ENCODE assay signal across 8 cellular contexts in genomic region chr21:35528109-35529042, GRCh38.
DNase-seq lines count a peak whose midpoint lies in the region; ATAC-seq and TF ChIP-seq lines count a peak whose summit lies in the region.

No MANE protein-coding gene starts in this region.

- H3K9me2 ChIP-seq in MM.1S (replicated peaks; ENCODE audit: insufficient read depth, low read length), result no peaks in the 10 kb centered on the region

- peak overlapping the region; percentile 90 for H3K4me2 ChIP-seq in MM.1S (ENCODE audit: low read depth, low read length)

- H3K36me3 ChIP-seq in MM.1S (replicated peaks; ENCODE audit: insufficient read depth, low read length), result no peaks in the 10 kb centered on the region

- H3K79me2 ChIP-seq in MM.1S (ENCODE audit: low read length), result no peaks in the 10 kb centered on the region

- intact Hi-C loops in cardiac septum (cut with DNase I), result no loop called here

- H3K27ac ChIP-seq in MM.1S (ENCODE audit: low read length), result no peak overlapping the region

- peaks cover 12% of the 10 kb centered on the region; the same call in 1 of the 2 replicates for H3K4me1 ChIP-seq in MM.1S (ENCODE audit: low read length)

- no peak for TF ChIP-seq CTCF in MM.1S (IDR thresholded peaks at IDR 0.05; ENCODE audit: low read length)

- no peaks in the 10 kb centered on the region for H3K9me3 ChIP-seq in MM.1S (replicated peaks; ENCODE audit: insufficient read depth, low read length)

- ATAC-seq in GM18907 (IDR thresholded peaks at IDR 0.05; ENCODE audit: unreplicated experiment), result peak; percentile 43
- no peak for ATAC-seq in HG02938 (IDR thresholded peaks at IDR 0.05; ENCODE audit: unreplicated experiment)
- ATAC-seq in GM21717 (IDR thresholded peaks at IDR 0.05; ENCODE audit: unreplicated experiment), result no peak

- peak overlapping the region; percentile 62 for H3K4me3 ChIP-seq in MM.1S (ENCODE audit: low read length)

- H3K9ac ChIP-seq in MM.1S (ENCODE audit: low read length), result peak overlapping the region; percentile 26; the same call in 1 of the 2 replicates

- H3F3A ChIP-seq in MM.1S (ENCODE audit: insufficient read depth, low read length), result no peaks in the 10 kb centered on the region

- H4K20me1 ChIP-seq in MM.1S (ENCODE audit: insufficient read depth, low read length), result no peaks in the 10 kb centered on the region

- no peak for DNase-seq in MM.1S
- DNase-seq in activated T-cell treated with anti-CD3 and anti-CD28 coated beads, Interleukin-2, amount 50 U/mL, for 1 hour, result peak; percentile 53
- peak; percentile 80 for DNase-seq in cardiac septum (ENCODE audit: low spot score)
- peak; percentile 28 to 36 for DNase-seq in stimulated activated CD4-positive, alpha-beta T cell treated with anti-CD3 and anti-CD28 coated beads, Interleukin-15, amount 100 ng/mL, for 48 hours (ENCODE audit: low read depth in 2 of 2)
- no peak for DNase-seq in NCI-H774 (lab: John Stamatoyannopoulos, UW)

- no peaks in the 10 kb centered on the region for H3K27me3 ChIP-seq in MM.1S (replicated peaks; ENCODE audit: insufficient read depth, low read length)

- H2AFZ ChIP-seq in MM.1S (ENCODE audit: low read length), result peak overlapping the region; percentile 89

Comparison
In these comparisons a context has a peak if more than half of its experiments do, and no peak if none do; other contexts are left out.
1. DNase-seq: peak in activated T-cell treated with anti-CD3 and anti-CD28 coated beads, Interleukin-2, amount 50 U/mL, for 1 hour (single experiment), cardiac septum (single experiment) and stimulated activated CD4-positive, alpha-beta T cell treated with anti-CD3 and anti-CD28 coated beads, Interleukin-15, amount 100 ng/mL, for 48 hours (2 of 2); none in MM.1S (single experiment) and NCI-H774 (single experiment).